Comparison of ENCODE assay signal across 1 cellular context in the genomic region with DNA sequence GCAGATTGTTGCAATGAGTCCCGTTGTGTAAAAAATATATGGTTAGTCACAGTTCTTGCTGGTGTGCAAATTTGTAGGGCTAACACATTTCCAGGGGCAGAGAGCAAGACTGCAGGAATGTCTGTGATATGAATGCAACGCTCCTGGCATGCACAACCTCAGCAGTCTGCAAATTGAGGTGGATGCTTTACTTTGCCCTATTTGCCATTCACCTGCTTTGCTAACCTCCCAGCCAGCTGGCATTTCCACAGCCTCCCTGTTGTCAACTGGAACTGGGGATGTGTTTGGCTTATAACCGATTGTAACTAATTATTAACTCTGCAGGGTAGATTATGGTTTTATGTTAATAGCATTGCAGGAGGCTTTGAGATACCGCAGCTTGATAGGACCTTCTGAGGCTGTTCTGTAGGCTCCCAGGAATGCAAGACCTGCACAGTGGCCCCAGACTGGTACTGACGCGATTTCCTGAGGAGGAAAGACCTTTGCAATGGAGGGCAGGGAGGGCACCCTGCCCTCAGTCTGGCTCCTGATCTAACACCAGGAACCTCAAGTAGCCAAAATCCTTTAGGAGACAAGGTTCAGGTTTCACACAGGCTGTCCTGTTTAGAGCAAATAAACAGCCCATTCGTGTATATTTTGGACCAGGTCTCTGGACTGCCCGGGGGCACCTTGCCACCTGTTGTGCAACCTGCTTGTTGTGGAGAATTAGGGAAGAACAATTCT.
A peak's percentile ranks its signal among the peaks of the same experiment; 100 is the strongest.
TF ChIP-seq lines count a peak whose summit lies in the region.

No MANE protein-coding gene starts in this region.

TF ChIP-seq in HepG2, 621 proteins besides CTCF, POLR2A, EP300 and RAD21 (continued from another document and continues in another):
- no peak for TF ChIP-seq NFE2L1 (CRISPR knock-in tag; IDR thresholded peaks at IDR 0.05; ENCODE audit: borderline replicate concordance)
- TF ChIP-seq, protein P1, sequence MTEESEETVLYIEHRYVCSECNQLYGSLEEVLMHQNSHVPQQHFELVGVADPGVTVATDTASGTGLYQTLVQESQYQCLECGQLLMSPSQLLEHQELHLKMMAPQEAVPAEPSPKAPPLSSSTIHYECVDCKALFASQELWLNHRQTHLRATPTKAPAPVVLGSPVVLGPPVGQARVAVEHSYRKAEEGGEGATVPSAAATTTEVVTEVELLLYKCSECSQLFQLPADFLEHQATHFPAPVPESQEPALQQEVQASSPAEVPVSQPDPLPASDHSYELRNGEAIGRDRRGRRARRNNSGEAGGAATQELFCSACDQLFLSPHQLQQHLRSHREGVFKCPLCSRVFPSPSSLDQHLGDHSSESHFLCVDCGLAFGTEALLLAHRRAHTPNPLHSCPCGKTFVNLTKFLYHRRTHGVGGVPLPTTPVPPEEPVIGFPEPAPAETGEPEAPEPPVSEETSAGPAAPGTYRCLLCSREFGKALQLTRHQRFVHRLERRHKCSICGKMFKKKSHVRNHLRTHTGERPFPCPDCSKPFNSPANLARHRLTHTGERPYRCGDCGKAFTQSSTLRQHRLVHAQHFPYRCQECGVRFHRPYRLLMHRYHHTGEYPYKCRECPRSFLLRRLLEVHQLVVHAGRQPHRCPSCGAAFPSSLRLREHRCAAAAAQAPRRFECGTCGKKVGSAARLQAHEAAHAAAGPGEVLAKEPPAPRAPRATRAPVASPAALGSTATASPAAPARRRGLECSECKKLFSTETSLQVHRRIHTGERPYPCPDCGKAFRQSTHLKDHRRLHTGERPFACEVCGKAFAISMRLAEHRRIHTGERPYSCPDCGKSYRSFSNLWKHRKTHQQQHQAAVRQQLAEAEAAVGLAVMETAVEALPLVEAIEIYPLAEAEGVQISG (CRISPR knock-in tag; IDR thresholded peaks at IDR 0.05), result peak; percentile 30; the same call in 1 of the 2 replicates
- TF ChIP-seq, protein P2, sequence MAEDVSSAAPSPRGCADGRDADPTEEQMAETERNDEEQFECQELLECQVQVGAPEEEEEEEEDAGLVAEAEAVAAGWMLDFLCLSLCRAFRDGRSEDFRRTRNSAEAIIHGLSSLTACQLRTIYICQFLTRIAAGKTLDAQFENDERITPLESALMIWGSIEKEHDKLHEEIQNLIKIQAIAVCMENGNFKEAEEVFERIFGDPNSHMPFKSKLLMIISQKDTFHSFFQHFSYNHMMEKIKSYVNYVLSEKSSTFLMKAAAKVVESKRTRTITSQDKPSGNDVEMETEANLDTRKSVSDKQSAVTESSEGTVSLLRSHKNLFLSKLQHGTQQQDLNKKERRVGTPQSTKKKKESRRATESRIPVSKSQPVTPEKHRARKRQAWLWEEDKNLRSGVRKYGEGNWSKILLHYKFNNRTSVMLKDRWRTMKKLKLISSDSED (CRISPR knock-in tag; IDR thresholded peaks at IDR 0.05), result no peak
- TF ChIP-seq, protein P3, sequence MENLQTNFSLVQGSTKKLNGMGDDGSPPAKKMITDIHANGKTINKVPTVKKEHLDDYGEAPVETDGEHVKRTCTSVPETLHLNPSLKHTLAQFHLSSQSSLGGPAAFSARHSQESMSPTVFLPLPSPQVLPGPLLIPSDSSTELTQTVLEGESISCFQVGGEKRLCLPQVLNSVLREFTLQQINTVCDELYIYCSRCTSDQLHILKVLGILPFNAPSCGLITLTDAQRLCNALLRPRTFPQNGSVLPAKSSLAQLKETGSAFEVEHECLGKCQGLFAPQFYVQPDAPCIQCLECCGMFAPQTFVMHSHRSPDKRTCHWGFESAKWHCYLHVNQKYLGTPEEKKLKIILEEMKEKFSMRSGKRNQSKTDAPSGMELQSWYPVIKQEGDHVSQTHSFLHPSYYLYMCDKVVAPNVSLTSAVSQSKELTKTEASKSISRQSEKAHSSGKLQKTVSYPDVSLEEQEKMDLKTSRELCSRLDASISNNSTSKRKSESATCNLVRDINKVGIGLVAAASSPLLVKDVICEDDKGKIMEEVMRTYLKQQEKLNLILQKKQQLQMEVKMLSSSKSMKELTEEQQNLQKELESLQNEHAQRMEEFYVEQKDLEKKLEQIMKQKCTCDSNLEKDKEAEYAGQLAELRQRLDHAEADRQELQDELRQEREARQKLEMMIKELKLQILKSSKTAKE (CRISPR knock-in tag; IDR thresholded peaks at IDR 0.05; ENCODE audit: borderline replicate concordance), result peak; percentile 42; the same call in 1 of the 2 replicates
- peak; percentile 51 for TF ChIP-seq CEBPG (CRISPR knock-in tag; IDR thresholded peaks at IDR 0.05)
- TF ChIP-seq RARA (CRISPR knock-in tag; IDR thresholded peaks at IDR 0.05), result peak; percentile 34; the same call in 1 of the 2 replicates
- TF ChIP-seq ZNF83 (CRISPR knock-in tag; IDR thresholded peaks at IDR 0.05; ENCODE audit: borderline replicate concordance), result no peak
- TF ChIP-seq PPARG (CRISPR knock-in tag; conservative IDR thresholded peaks at IDR 0.05), result 0 out of 2 replicates have a peak, but pooled peaks have one; percentile 33
- TF ChIP-seq HMG20A (CRISPR knock-in tag; IDR thresholded peaks at IDR 0.05; ENCODE audit: borderline replicate concordance), result peak; percentile 35; the same call in 1 of the 2 replicates
- no peak for TF ChIP-seq POGZ (CRISPR knock-in tag; IDR thresholded peaks at IDR 0.05)
- no peak for TF ChIP-seq ZNF17 (CRISPR knock-in tag; IDR thresholded peaks at IDR 0.05)
- TF ChIP-seq SALL1 (CRISPR knock-in tag; IDR thresholded peaks at IDR 0.05), result peak; percentile 35; the same call in 1 of the 2 replicates
- TF ChIP-seq ZNF713 (CRISPR knock-in tag; IDR thresholded peaks at IDR 0.05), result no peak
- no peak for TF ChIP-seq RNF2 (conservative IDR thresholded peaks at IDR 0.05; ENCODE audit: low read depth)
- no peak for TF ChIP-seq ZNF768 (CRISPR knock-in tag; IDR thresholded peaks at IDR 0.05)
- TF ChIP-seq KLF13 (CRISPR knock-in tag; IDR thresholded peaks at IDR 0.05), result no peak
- TF ChIP-seq ZNF629 (CRISPR knock-in tag; conservative IDR thresholded peaks at IDR 0.05), result 0 out of 2 replicates have a peak, but pooled peaks have one; percentile 7
- TF ChIP-seq FOXO1 (CRISPR knock-in tag; IDR thresholded peaks at IDR 0.05), result no peak; the same call in 1 of the 2 replicates
- no peak for TF ChIP-seq ZBTB46 (CRISPR knock-in tag; IDR thresholded peaks at IDR 0.05; ENCODE audit: borderline replicate concordance)
- peak; percentile 66 for TF ChIP-seq PHF21A (CRISPR knock-in tag; IDR thresholded peaks at IDR 0.05)
- 0 out of 2 replicates have a peak, but pooled peaks have one; percentile 43 for TF ChIP-seq IKZF5 (CRISPR knock-in tag; IDR thresholded peaks at IDR 0.05)
- 0 out of 2 replicates have a peak, but pooled peaks have one; percentile 63 for TF ChIP-seq ZNF589 (CRISPR knock-in tag; conservative IDR thresholded peaks at IDR 0.05)
- TF ChIP-seq ZNF749 (CRISPR knock-in tag; IDR thresholded peaks at IDR 0.05; ENCODE audit: borderline replicate concordance), result no peak
- TF ChIP-seq CHD2 (IDR thresholded peaks at IDR 0.05; ENCODE audit: low read depth, low read length), result no peak
- TF ChIP-seq KAT7 (CRISPR knock-in tag; IDR thresholded peaks at IDR 0.05; ENCODE audit: borderline replicate concordance), result no peak
- TF ChIP-seq PRPF4 (IDR thresholded peaks at IDR 0.05; ENCODE audit: low read depth, low read length, poor library complexity, severe bottlenecking), result no peak
- no peak for TF ChIP-seq BHLHE40 (IDR thresholded peaks at IDR 0.05; ENCODE audit: low read length)
- peak; percentile 28; the same call in 1 of the 2 replicates for TF ChIP-seq ARID5B (CRISPR knock-in tag; IDR thresholded peaks at IDR 0.05)
- peak; percentile 72 for TF ChIP-seq MED1 (CRISPR knock-in tag; IDR thresholded peaks at IDR 0.05)
- no peak for TF ChIP-seq NKX3-1 (CRISPR knock-in tag; IDR thresholded peaks at IDR 0.05)
- TF ChIP-seq ELF1 (CRISPR knock-in tag; IDR thresholded peaks at IDR 0.05), result no peak
- no peak for TF ChIP-seq ZBTB38 (CRISPR knock-in tag; IDR thresholded peaks at IDR 0.05)
- 0 out of 2 replicates have a peak, but pooled peaks have one; percentile 12 for TF ChIP-seq ZNF543 (CRISPR knock-in tag; IDR thresholded peaks at IDR 0.05)
- TF ChIP-seq KDM5B (CRISPR knock-in tag; IDR thresholded peaks at IDR 0.05; ENCODE audit: borderline replicate concordance), result no peak
- peak; percentile 16; the same call in 1 of the 2 replicates for TF ChIP-seq RXRB (CRISPR knock-in tag; IDR thresholded peaks at IDR 0.05; ENCODE audit: borderline replicate concordance)
- TF ChIP-seq ARID3A (IDR thresholded peaks at IDR 0.05; ENCODE audit: low read depth, low read length), result 0 out of 2 replicates have a peak, but pooled peaks have one; percentile 8
- TF ChIP-seq, protein P4, sequence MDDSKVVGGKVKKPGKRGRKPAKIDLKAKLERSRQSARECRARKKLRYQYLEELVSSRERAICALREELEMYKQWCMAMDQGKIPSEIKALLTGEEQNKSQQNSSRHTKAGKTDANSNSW (CRISPR knock-in tag; IDR thresholded peaks at IDR 0.05; ENCODE audit: borderline replicate concordance), result no peak
- TF ChIP-seq ATF6 (CRISPR knock-in tag; conservative IDR thresholded peaks at IDR 0.05), result no peak
- TF ChIP-seq ZNF44 (CRISPR knock-in tag; IDR thresholded peaks at IDR 0.05), result no peak
- no peak for TF ChIP-seq CAMTA2 (CRISPR knock-in tag; IDR thresholded peaks at IDR 0.05; ENCODE audit: borderline replicate concordance)
- TF ChIP-seq SAP130 (CRISPR knock-in tag; IDR thresholded peaks at IDR 0.05; ENCODE audit: low read depth), result peak; percentile 32; the same call in 1 of the 2 replicates
- TF ChIP-seq ZNF660 (CRISPR knock-in tag; IDR thresholded peaks at IDR 0.05; ENCODE audit: borderline replicate concordance, low read depth), result no peak
- 0 out of 2 replicates have a peak, but pooled peaks have one; percentile 13 for TF ChIP-seq CEBPB (IDR thresholded peaks at IDR 0.05; ENCODE audit: borderline replicate concordance, low read depth, low read length)
- no peak for TF ChIP-seq KLF9 (CRISPR knock-in tag; IDR thresholded peaks at IDR 0.05; ENCODE audit: low read depth)
